Comparison of ENCODE assay signal across 17 cellular contexts in the genomic region with DNA sequence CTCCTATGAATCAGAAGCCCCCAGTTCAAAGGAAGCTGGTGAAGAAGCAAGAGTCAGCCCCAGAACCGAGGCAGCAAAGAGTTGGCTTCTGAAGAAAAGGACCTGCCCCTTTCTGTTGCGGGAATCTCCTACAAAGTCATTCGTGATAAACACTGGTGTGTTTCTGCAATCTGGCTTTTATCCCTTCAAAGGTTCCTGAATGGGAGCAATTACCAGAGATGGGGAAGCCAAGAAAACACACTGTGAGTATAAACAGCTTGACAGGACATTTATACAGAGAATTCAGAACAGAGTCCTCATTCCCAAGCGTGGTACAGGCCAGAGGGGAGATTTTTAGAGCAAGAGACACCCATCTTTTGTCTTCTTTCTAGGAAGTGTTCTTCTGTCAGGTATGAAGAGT.
A peak's percentile ranks its signal among the peaks of the same experiment; 100 is the strongest.
DNase-seq lines count a peak whose midpoint lies in the region; ATAC-seq and TF ChIP-seq lines count a peak whose summit lies in the region.
"Had no signal": no experiment of that assay in that cellular context is flagged by ENCODE, and none has a peak within 500 bp of the region (broad histone marks: within the 10 kb centered on the region; RNA-seq: fewer than 3 reads in every experiment).

No MANE protein-coding gene starts in this region.

- H3K9me2 ChIP-seq in hepatocyte (replicated peaks; ENCODE audit: insufficient read depth) = no peaks in the 10 kb centered on the region

- ATAC-seq in GM21423 (IDR thresholded peaks at IDR 0.05; ENCODE audit: unreplicated experiment) = no peak

- TF ChIP-seq CTCF in AG04450 (IDR thresholded peaks at IDR 0.05; ENCODE audit: low read depth, low read length) (no peak), hepatocyte (IDR thresholded peaks at IDR 0.05; ENCODE audit: poor library complexity) (no peak)

- H3K9me3 ChIP-seq in AG04450 (ENCODE audit: control insufficient read depth, insufficient read depth, low read length) (no peaks in the 10 kb centered on the region; the same call in 1 of the 2 replicates), hepatocyte (ENCODE audit: low read depth) (no peaks in the 10 kb centered on the region), stomach smooth muscle (ENCODE audit: control insufficient read depth in 2 of 2, low read length in 2 of 2) (no peaks in the 10 kb centered on the region)

- H3K4me2 ChIP-seq in hepatocyte = no peak overlapping the region
- H3K4me2 ChIP-seq: PC-9 had no signal

- no peaks in the 10 kb centered on the region for H4K20me1 ChIP-seq in hepatocyte (ENCODE audit: insufficient read depth, poor library complexity, severe bottlenecking)

- H3K4me3 ChIP-seq in AG04450 (ENCODE audit: low read depth, low read length) (no peak overlapping the region), hepatocyte (no peak overlapping the region), stomach smooth muscle (ENCODE audit: low read length in 2 of 2) (peak overlapping the region in 1 of 2 donors; percentile 44), H7 (ENCODE audit: insufficient read depth, low read depth, low read length) (no peak overlapping the region)
- H3K4me3 ChIP-seq: PC-9 had no signal

- DNase-seq in AG04450 (ENCODE audit: low read depth, low spot score) (no peak), amniotic epithelial cell (ENCODE audit: low read depth) (peak; percentile 56), hepatocyte (ENCODE audit: low spot score) (peak; percentile 22), H7 (no peak), 8988T (no peak)
- DNase-seq: C1 segment of cervical spinal cord; CD8-positive, alpha-beta memory T cell; KBM-7; NCI-H1417; NCI-H1930; NCI-H345; NCI-H524 treated with DMSO at 0.1 percent for 48 hours; PC-9; SIG-M5 had no signal

- POLR2A ChIA-PET in AG04450 (lab: Yijun Ruan, JAX) = interaction anchor here (0.9 to 1.0 kb wide), 2 partner anchors 32 to 44 kb away, joined by 3 to 4 read pairs; no protein-coding TSS in a partner anchor

- H3K27ac ChIP-seq in AG04450 (ENCODE audit: low read depth, low read length) = peak overlapping the region; percentile 32
- no peak overlapping the region for H3K27ac ChIP-seq in hepatocyte
- H3K27ac ChIP-seq in stomach smooth muscle (ENCODE audit: low read length) = peak overlapping the region; percentile 31
- H3K27ac ChIP-seq: PC-9, RWPE1 had no signal

- H3K4me1 ChIP-seq in hepatocyte (ENCODE audit: insufficient read depth) (peaks cover 6% of the 10 kb centered on the region), stomach smooth muscle (ENCODE audit: control insufficient read depth, insufficient read depth, low read length) (peaks cover 7% of the 10 kb centered on the region)

- WGBS in hepatocyte (ENCODE audit: low lambda C conversion rate, missing lambda C conversion rate) = 40% methylated on average over 4 of the region's 4 CpGs

- CTCF ChIA-PET in AG04450 (lab: Charles Lee) = interaction anchor here (0.9 kb wide), 1 partner anchor 9 kb away, joined by 3 read pairs; no protein-coding TSS in a partner anchor

- no peaks in the 10 kb centered on the region for H3K79me2 ChIP-seq in hepatocyte

- H3K36me3 ChIP-seq in hepatocyte (replicated peaks; ENCODE audit: insufficient read depth, low read depth) = no peaks in the 10 kb centered on the region
- H3K36me3 ChIP-seq in stomach smooth muscle (ENCODE audit: control insufficient read depth in 2 of 2, insufficient read depth in 2 of 2, low read length in 2 of 2) = no peaks in the 10 kb centered on the region
- no peaks in the 10 kb centered on the region for H3K36me3 ChIP-seq in H7 (replicated peaks; ENCODE audit: control insufficient read depth, insufficient read depth, low read length)

- no peak overlapping the region for H2AFZ ChIP-seq in hepatocyte
- H2AFZ ChIP-seq: PC-9 had no signal

- H3K27me3 ChIP-seq in AG04450 (ENCODE audit: control insufficient read depth, insufficient read depth, low read length) (no peaks in the 10 kb centered on the region), hepatocyte (no peaks in the 10 kb centered on the region), stomach smooth muscle (ENCODE audit: control insufficient read depth in 1 of 2, insufficient read depth in 2 of 2, low read length in 2 of 2) (peaks cover 0 to 1% of the 10 kb centered on the region in 2 donors), H7 (ENCODE audit: control insufficient read depth, insufficient read depth, low read length) (no peaks in the 10 kb centered on the region)

- H3K9ac ChIP-seq in stomach smooth muscle (ENCODE audit: low read length in 2 of 2) = no peak overlapping the region

Comparison
In these comparisons a context has a peak if more than half of its experiments do, and no peak if none do; other contexts are left out.
1. DNase-seq: peak in amniotic epithelial cell (single experiment) and hepatocyte (single experiment); none in AG04450 (single experiment), H7 (single experiment) and 8988T (single experiment).